ENCODE assay signal across 26 cellular contexts in the genomic region with DNA sequence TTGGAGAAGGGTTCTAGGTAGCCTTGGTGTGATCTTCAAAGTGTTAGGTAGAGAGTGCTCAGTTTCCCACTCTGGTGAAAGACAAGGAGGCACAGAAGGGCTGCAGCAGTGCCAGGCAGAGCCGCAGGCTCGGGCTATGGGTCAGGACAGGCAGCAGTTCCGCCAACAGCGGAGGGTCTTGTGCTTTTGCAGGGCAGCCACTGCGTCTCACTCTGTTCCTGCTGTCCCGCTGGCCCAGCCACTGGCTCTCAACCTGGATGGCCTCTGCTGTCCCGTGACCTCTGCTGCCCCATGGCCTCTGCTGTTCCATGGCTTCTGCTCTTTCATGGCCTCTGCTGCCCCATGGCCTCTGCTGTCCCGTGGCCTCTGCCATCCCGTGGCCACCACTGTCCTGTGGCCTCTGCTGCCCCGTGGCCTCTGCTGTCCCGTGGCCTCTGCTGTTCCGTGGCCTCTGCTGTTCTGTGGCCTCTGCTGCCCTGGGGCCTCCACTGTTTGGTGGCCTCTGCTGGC.
"Had no signal": no experiment of that assay in that cellular context is flagged by ENCODE, and none has a peak within 500 bp of the region (broad histone marks: within the 10 kb centered on the region; RNA-seq: fewer than 3 reads in every experiment).

No MANE protein-coding gene starts in this region.

- H3K27me3 ChIP-seq: ovary, testis had no signal

- H3K36me3 Mint-ChIP-seq: mesothelial cell of epicardium; naive B cell; natural killer cell treated with Interleukin-12 subunit alpha and Interleukin-12 subunit beta and Interleukin-15 and Interleukin-18, amount 100 ng/mL, for 72 hours; type B pancreatic cell had no signal

- H3K4me3 Mint-ChIP-seq: effector memory CD8-positive, alpha-beta T cell; mesothelial cell of epicardium; natural killer cell treated with Interleukin-12 subunit alpha and Interleukin-12 subunit beta and Interleukin-15 and Interleukin-18, amount 100 ng/mL, for 72 hours; neural crest cell; type B pancreatic cell had no signal

- H3K4me3 ChIP-seq: esophagus squamous epithelium, heart right ventricle, left lung, mucosa of descending colon, ovary, skin epidermis, testis, tibial artery had no signal

- H3K36me3 ChIP-seq: esophagus squamous epithelium, heart right ventricle, left lung, ovary, tibial artery had no signal

- H3K27ac ChIP-seq: esophagus squamous epithelium, heart right ventricle, left lung, ovary, skin epidermis, testis, tibial artery had no signal

- H3K4me1 Mint-ChIP-seq: mesothelial cell of epicardium had no signal

- H3K27ac Mint-ChIP-seq: effector memory CD8-positive, alpha-beta T cell; mesothelial cell of epicardium; natural killer cell treated with Interleukin-12 subunit alpha and Interleukin-12 subunit beta and Interleukin-15 and Interleukin-18, amount 100 ng/mL, for 72 hours; type B pancreatic cell had no signal

- H3K9me3 ChIP-seq: esophagus squamous epithelium, heart right ventricle, left lung, mucosa of descending colon, ovary, testis, tibial artery had no signal

- H3K4me1 ChIP-seq: esophagus squamous epithelium, heart right ventricle, left lung, testis, tibial artery had no signal

- ATAC-seq: effector memory CD8-positive, alpha-beta T cell; left cardiac atrium; left lung; mucosa of descending colon; stimulated activated naive CD8-positive, alpha-beta T cell treated with anti-CD3 and anti-CD28 coated beads, Interleukin-15, Interleukin-2, amounts not matched to agents 100 U/mL and 50 U/mL, for 24 hours had no signal

- H3K9me3 Mint-ChIP-seq: effector memory CD8-positive, alpha-beta T cell; mesothelial cell of epicardium; natural killer cell treated with Interleukin-12 subunit alpha and Interleukin-12 subunit beta and Interleukin-15 and Interleukin-18, amount 100 ng/mL, for 72 hours had no signal

- DNase-seq: cortex of kidney; effector memory CD8-positive, alpha-beta T cell; erythroblast; esophagus squamous epithelium; foreskin melanocyte; heart right ventricle; hippocampal formation; left cardiac atrium; left lung; mesenchymal stem cell; mucosa of descending colon; naive B cell; nucleus accumbens; ovary; stimulated activated CD4-positive, alpha-beta T cell treated with anti-CD3 and anti-CD28 coated beads, Interleukin-15, amount 100 ng/mL, for 24 hours; stimulated activated CD4-positive, alpha-beta T cell treated with anti-CD3 and anti-CD28 coated beads, Interleukin-2, amount 100 ng/mL, for 48 hours; stimulated activated CD8-positive, alpha-beta memory T cell treated with anti-CD3 and anti-CD28 coated beads, Interleukin-4, amount 100 ng/mL, for 48 hours; stimulated activated naive CD8-positive, alpha-beta T cell treated with anti-CD3 and anti-CD28 coated beads, Interleukin-15, Interleukin-2, amounts not matched to agents 100 U/mL and 50 U/mL, for 24 hours; substantia nigra; testis; tibial artery had no signal
